9 cellular contexts compared by ENCODE assay signal in genomic region chr2:120771556-120772208, GRCh38. TPM values are rescaled to one million over a fixed set of nuclear protein-coding genes. Genes with fewer than 3 reads are reported as not detected.
DNase-seq lines count a peak whose midpoint lies in the region; ATAC-seq lines count a peak whose summit lies in the region.
"Had no signal": no experiment of that assay in that cellular context is flagged by ENCODE, and none has a peak within 500 bp of the region (broad histone marks: within the 10 kb centered on the region; RNA-seq: fewer than 3 reads in every experiment).

No MANE protein-coding gene starts in this region.

- H3K27ac ChIP-seq in SJSA1 (peak overlapping the region; percentile 11; the same call in 1 of the 2 replicates), trophoblast cell (ENCODE audit: low read depth, low read length) (peak overlapping the region; percentile 3)

- no peak overlapping the region for H3K27ac Mint-ChIP-seq in T-helper 2 cell treated with Interferon-gamma antibody and Interleukin-4, amounts not matched to agents 5 μg/mL and 100 μg/mL, for 36 hours
- H3K27ac Mint-ChIP-seq: activated T-cell treated with anti-CD3 and anti-CD28 coated beads, Interleukin-2, amount 50 U/mL, for 24 hours had no signal

- H3K4me3 Mint-ChIP-seq in T-helper 2 cell treated with Interferon-gamma antibody and Interleukin-4, amounts not matched to agents 5 μg/mL and 100 μg/mL, for 36 hours: no peak overlapping the region
- H3K4me3 Mint-ChIP-seq: activated T-cell treated with anti-CD3 and anti-CD28 coated beads, Interleukin-2, amount 50 U/mL, for 24 hours had no signal

- no peaks in the 10 kb centered on the region for H3K36me3 Mint-ChIP-seq in T-helper 2 cell treated with Interferon-gamma antibody and Interleukin-4, amounts not matched to agents 5 μg/mL and 100 μg/mL, for 36 hours (ENCODE audit: low read depth)

- no peak overlapping the region for H3K4ac ChIP-seq in trophoblast cell (ENCODE audit: low read depth, low read length)

- H3K9ac ChIP-seq in trophoblast cell (ENCODE audit: low read length): no peak overlapping the region

- H2BK12ac ChIP-seq in trophoblast cell (ENCODE audit: low read length): no peak overlapping the region

- H3K27me3 ChIP-seq in SJSA1 (replicated peaks) (no peaks in the 10 kb centered on the region), trophoblast cell (ENCODE audit: insufficient read depth, low read length) (no peaks in the 10 kb centered on the region)

- H3K9me3 ChIP-seq in SJSA1 (replicated peaks): no peaks in the 10 kb centered on the region
- H3K9me3 ChIP-seq in trophoblast cell (ENCODE audit: insufficient read depth, low read depth, low read length): no peaks in the 10 kb centered on the region

- H3K18ac ChIP-seq in trophoblast cell (ENCODE audit: low read length): no peak overlapping the region

- H2AFZ ChIP-seq in trophoblast cell (ENCODE audit: insufficient read depth, low read length, poor library complexity): no peak overlapping the region

- ATAC-seq in GM19035 (IDR thresholded peaks at IDR 0.05; ENCODE audit: unreplicated experiment): no peak

- H3K4me1 Mint-ChIP-seq in T-helper 2 cell treated with Interferon-gamma antibody and Interleukin-4, amounts not matched to agents 5 μg/mL and 100 μg/mL, for 36 hours (ENCODE audit: low read depth): no peaks in the 10 kb centered on the region

- H3K36me3 ChIP-seq in SJSA1: peaks cover 10% of the 10 kb centered on the region
- H3K36me3 ChIP-seq in trophoblast cell (ENCODE audit: control insufficient read depth in 1 of 2, insufficient read depth in 2 of 2, low read length in 2 of 2): no peaks in the 10 kb centered on the region

- H3K4me3 ChIP-seq in SJSA1 (no peak overlapping the region), trophoblast cell (ENCODE audit: low read depth, low read length) (no peak overlapping the region)

- peak overlapping the region; percentile 9 for H3K4me2 ChIP-seq in trophoblast cell (ENCODE audit: low read length)

- no CpG with 5 or more reads among the region's 7 CpGs for WGBS in trophoblast cell (ENCODE audit: extremely low coverage, insufficient coverage, insufficient read length)

- peaks cover 2% of the 10 kb centered on the region for H3K79me2 ChIP-seq in trophoblast cell (ENCODE audit: control insufficient read depth, insufficient read depth, low read length, poor library complexity)

- no peak overlapping the region for H2BK120ac ChIP-seq in trophoblast cell (ENCODE audit: insufficient read depth, low read length, poor library complexity)

- H3K27me3 Mint-ChIP-seq in T-helper 2 cell treated with Interferon-gamma antibody and Interleukin-4, amounts not matched to agents 5 μg/mL and 100 μg/mL, for 36 hours (ENCODE audit: low read depth): no peaks in the 10 kb centered on the region
- H3K27me3 Mint-ChIP-seq: activated T-cell treated with anti-CD3 and anti-CD28 coated beads, Interleukin-2, amount 50 U/mL, for 24 hours had no signal

- H3K14ac ChIP-seq in trophoblast cell (ENCODE audit: low read length): no peak overlapping the region

- no peak overlapping the region for H4K91ac ChIP-seq in trophoblast cell (ENCODE audit: low read depth, low read length)

- H4K12ac ChIP-seq in trophoblast cell (ENCODE audit: low read depth, low read length): no peak overlapping the region

- no peaks in the 10 kb centered on the region for H3K9me3 Mint-ChIP-seq in T-helper 2 cell treated with Interferon-gamma antibody and Interleukin-4, amounts not matched to agents 5 μg/mL and 100 μg/mL, for 36 hours
- H3K9me3 Mint-ChIP-seq: activated T-cell treated with anti-CD3 and anti-CD28 coated beads, Interleukin-2, amount 50 U/mL, for 24 hours had no signal

- H3K4me1 ChIP-seq in SJSA1 (replicated peaks): peaks cover 54% of the 10 kb centered on the region
- peaks cover 18 to 24% of the 10 kb centered on the region in 2 experiments for H3K4me1 ChIP-seq in trophoblast cell (ENCODE audit: control insufficient read depth in 1 of 2, insufficient read depth in 2 of 2, low read length in 2 of 2)

- H3K79me1 ChIP-seq in trophoblast cell (ENCODE audit: low read length): peaks cover 7% of the 10 kb centered on the region

- DNase-seq in Daoy (ENCODE audit: low read depth) (peak; percentile 89), SJSA1 (ENCODE audit: low read depth in 1 of 2, low spot score in 2 of 2) (peak; percentile 83 to 94), foreskin melanocyte (peak; percentile 83), trophoblast cell (no peak), NOMO-1 treated with DMSO at 0.1 percent for 48 hours (lab: John Stamatoyannopoulos, UW; ENCODE audit: unreplicated experiment) (no peak)
- DNase-seq in stimulated activated naive CD4-positive, alpha-beta T cell (lab: John Stamatoyannopoulos, UW): no peak
- DNase-seq in T-helper 2 cell treated with Interferon-gamma antibody and Interleukin-4, amounts not matched to agents 5 μg/mL and 100 μg/mL, for 36 hours (ENCODE audit: low spot score): no peak
- DNase-seq: activated T-cell treated with anti-CD3 and anti-CD28 coated beads, Interleukin-2, amount 50 U/mL, for 24 hours had no signal

- H4K8ac ChIP-seq in trophoblast cell (ENCODE audit: low read depth, low read length): no peak overlapping the region

- H3K23ac ChIP-seq in trophoblast cell (ENCODE audit: low read length): no peak overlapping the region

- H2AK5ac ChIP-seq in trophoblast cell (ENCODE audit: low read length): no peak overlapping the region

- no peak overlapping the region for H2BK5ac ChIP-seq in trophoblast cell (ENCODE audit: low read depth, low read length, poor library complexity)

RNA-seq across cellular contexts. Expression of gene GLI2, which starts 36.0 kb away (rescaled TPM):
- total RNA-seq in Daoy (2014; rRNA removed; shearing (Covaris generic)): 4.2 and 45.6 TPM in 2 replicates
- 8.8 and 20.0 TPM in 2 replicates for total RNA-seq in SJSA1 (2014; rRNA removed; shearing (Covaris generic))
- 2.7 and 3.4 TPM in 2 replicates for polyA plus RNA-seq in trophoblast cell (2013)

Comparison
In these comparisons a context has a peak if more than half of its experiments do, and no peak if none do; other contexts are left out.
1. DNase-seq: peak in Daoy (single experiment), SJSA1 (2 of 2) and foreskin melanocyte (single experiment); none in trophoblast cell (0 of 2), stimulated activated naive CD4-positive, alpha-beta T cell (0 of 6), NOMO-1 treated with DMSO at 0.1 percent for 48 hours (single experiment) and T-helper 2 cell treated with Interferon-gamma antibody and Interleukin-4, amounts not matched to agents 5 μg/mL and 100 μg/mL, for 36 hours (single experiment).